In the genomic region with DNA sequence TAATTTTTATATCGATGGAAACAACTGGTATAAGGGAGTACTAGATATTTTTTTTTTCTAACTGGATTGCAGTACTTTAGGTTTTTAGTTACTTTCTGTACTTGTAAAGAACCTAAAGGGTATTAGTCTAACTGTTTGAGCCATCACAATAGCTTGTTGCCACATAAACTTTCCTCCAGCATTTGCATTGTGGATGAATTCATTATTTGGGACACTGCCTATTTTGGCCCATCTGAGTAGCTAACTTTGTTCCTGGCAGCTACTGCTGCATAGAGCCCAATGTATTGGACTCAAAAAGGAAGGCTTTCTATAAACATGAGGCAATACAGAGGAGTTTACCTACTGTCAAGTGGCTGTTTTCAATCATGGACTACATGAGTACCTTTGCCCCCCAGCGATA, we compare ENCODE assay signal across 16 cellular contexts. TPM values are rescaled to one million over a fixed set of nuclear protein-coding genes. Genes with fewer than 3 reads are reported as not detected.
DNase-seq lines count a peak whose midpoint lies in the region; ATAC-seq and TF ChIP-seq lines count a peak whose summit lies in the region.
"Had no signal": no experiment of that assay in that cellular context is flagged by ENCODE, and none has a peak within 500 bp of the region (broad histone marks: within the 10 kb centered on the region; RNA-seq: fewer than 3 reads in every experiment).

No MANE protein-coding gene starts in this region.

- peak overlapping the region; percentile 44 for H3K4me3 ChIP-seq in HAP-1
- H3K4me3 ChIP-seq in endodermal cell (ENCODE audit: low read length): no peak overlapping the region
- H3K4me3 ChIP-seq: BLaER1, ovary had no signal

- H3K9me3 Mint-ChIP-seq in osteocyte (ENCODE audit: unreplicated experiment) (no peaks in the 10 kb centered on the region), endodermal cell (no peaks in the 10 kb centered on the region)

- no peak for TF ChIP-seq CTCF in osteocyte (IDR thresholded peaks at IDR 0.05)
- TF ChIP-seq CTCF in endodermal cell (conservative IDR thresholded peaks at IDR 0.05): no peak

- H3K9me3 ChIP-seq in HAP-1 (no peaks in the 10 kb centered on the region), endodermal cell (ENCODE audit: control insufficient read depth, low read length) (no peaks in the 10 kb centered on the region)
- H3K9me3 ChIP-seq: ovary had no signal

- H3K4me1 Mint-ChIP-seq in osteocyte (ENCODE audit: unreplicated experiment) (peaks cover 25% of the 10 kb centered on the region), endodermal cell (peaks cover 9% of the 10 kb centered on the region)

- H3K27me3 Mint-ChIP-seq in osteocyte (ENCODE audit: unreplicated experiment) (no peaks in the 10 kb centered on the region), endodermal cell (ENCODE audit: insufficient read depth) (peaks cover 35% of the 10 kb centered on the region)

- peak overlapping the region; percentile 88 for H3K27ac Mint-ChIP-seq in osteocyte (ENCODE audit: unreplicated experiment)
- no peak overlapping the region for H3K27ac Mint-ChIP-seq in endodermal cell
- H3K27ac Mint-ChIP-seq: activated CD8-positive, alpha-beta T cell treated with anti-CD3 and anti-CD28 coated beads, Interleukin-2, amount 10 ng/mL, durations not matched to agents 7 days and 5 days; activated T-cell treated with anti-CD3 and anti-CD28 coated beads, Interleukin-2, amount 50 U/mL, for 72 hours had no signal

- no peak for ATAC-seq in Right ventricle myocardium superior (ENCODE audit: poor library complexity)
- ATAC-seq: activated CD8-positive, alpha-beta T cell treated with anti-CD3 and anti-CD28 coated beads, Interleukin-2, amount 10 ng/mL, durations not matched to agents 7 days and 5 days; activated T-cell treated with anti-CD3 and anti-CD28 coated beads, Interleukin-2, amount 50 U/mL, for 72 hours had no signal

- 98 to 100% methylated on average over 1 to 2 of the region's 2 CpGs for WGBS in endodermal cell (ENCODE audit: insufficient coverage in 1 of 2, insufficient read length in 1 of 2), 2 experiments

- H3K27me3 ChIP-seq in HAP-1 (ENCODE audit: low read depth) (no peaks in the 10 kb centered on the region), endodermal cell (ENCODE audit: control insufficient read depth, insufficient read depth, low read length, poor library complexity, severe bottlenecking) (peaks cover 30% of the 10 kb centered on the region)
- H3K27me3 ChIP-seq: ovary had no signal

- in situ Hi-C loops in HAP-1 (cut with MboI; ENCODE audit: low sequenced_read_pairs): no loop called here

- H3K27ac ChIP-seq in endodermal cell (ENCODE audit: low read depth, low read length): no peak overlapping the region
- H3K27ac ChIP-seq: BLaER1, ovary had no signal

- H3K4me1 ChIP-seq in HAP-1: peaks cover 14% of the 10 kb centered on the region
- H3K4me1 ChIP-seq in endodermal cell (ENCODE audit: control insufficient read depth, insufficient read depth, low read length): no peaks in the 10 kb centered on the region

- H3K4me3 Mint-ChIP-seq in osteocyte (ENCODE audit: unreplicated experiment): peak overlapping the region; percentile 95
- no peak overlapping the region for H3K4me3 Mint-ChIP-seq in endodermal cell
- H3K4me3 Mint-ChIP-seq: activated CD8-positive, alpha-beta T cell treated with anti-CD3 and anti-CD28 coated beads, Interleukin-2, amount 10 ng/mL, durations not matched to agents 7 days and 5 days; activated T-cell treated with anti-CD3 and anti-CD28 coated beads, Interleukin-2, amount 50 U/mL, for 72 hours had no signal

- H3K36me3 Mint-ChIP-seq in osteocyte (ENCODE audit: unreplicated experiment) (no peaks in the 10 kb centered on the region), endodermal cell (ENCODE audit: low read depth) (no peaks in the 10 kb centered on the region)

- intact Hi-C loops in Right ventricle myocardium superior (cut with DNase I): loop anchor here (10.0 kb wide), 1 partner anchor 1603 kb away; no protein-coding TSS in a partner anchor

- H3K36me3 ChIP-seq in HAP-1 (replicated peaks) (no peaks in the 10 kb centered on the region), endodermal cell (ENCODE audit: control insufficient read depth, insufficient read depth, low read length) (no peaks in the 10 kb centered on the region)
- H3K36me3 ChIP-seq: BLaER1, ovary had no signal

- H3K9ac ChIP-seq in endodermal cell (ENCODE audit: extremely low read depth, low read length, poor library complexity, severe bottlenecking): no peak overlapping the region
- H3K9ac ChIP-seq: BLaER1 had no signal

- peak; percentile 19 to 63 for DNase-seq in HAP-1 (ENCODE audit: low spot score in 2 of 2)
- peak; percentile 52 for DNase-seq in NCI-H748 (lab: John Stamatoyannopoulos, UW; ENCODE audit: unreplicated experiment)
- peak; percentile 6 for DNase-seq in fibroblast of gingiva (ENCODE audit: low read depth)
- no peak for DNase-seq in osteocyte (ENCODE audit: extremely low spot score, unreplicated experiment)
- no peak for DNase-seq in activated effector memory CD4-positive, alpha-beta T cell treated with Interleukin-2 at 50 U/mL for 16 hours
- no peak for DNase-seq in Right ventricle myocardium superior
- DNase-seq in endodermal cell: no peak
- DNase-seq: activated CD8-positive, alpha-beta T cell treated with anti-CD3 and anti-CD28 coated beads, Interleukin-2, amount 10 ng/mL, durations not matched to agents 7 days and 5 days; activated T-cell treated with anti-CD3 and anti-CD28 coated beads, Interleukin-2, amount 50 U/mL, for 72 hours; MM.1S; NCI-H1930; NCI-H526 treated with DMSO at 0.1 percent for 48 hours; stimulated activated CD4-positive, alpha-beta T cell treated with anti-CD3 and anti-CD28 coated beads, Interleukin-4, amount 100 ng/mL, for 1 hour; SW 1271 had no signal

RNA-seq across cellular contexts. Expression of a gene that starts 1.9 kb away (rescaled TPM):
- total RNA-seq in osteocyte (18.4 and 19.0 TPM in 2 replicates), Right ventricle myocardium superior (0.11 TPM), endodermal cell (1 to 10 TPM; 2.5 to 2.9 TPM)
- 23.3 TPM for polyA plus RNA-seq in endodermal cell (2013, experiment 1 of 2)
- 21.1 TPM for polyA plus RNA-seq in endodermal cell (2013, experiment 2 of 2)
- total RNA-seq: activated CD8-positive, alpha-beta T cell treated with anti-CD3 and anti-CD28 coated beads, Interleukin-2, amount 10 ng/mL, durations not matched to agents 7 days and 5 days; activated T-cell treated with anti-CD3 and anti-CD28 coated beads, Interleukin-2, amount 50 U/mL, for 72 hours had no signal

Comparison
In these comparisons a context has a peak if more than half of its experiments do, and no peak if none do; other contexts are left out.
1. DNase-seq: peak in HAP-1 (2 of 2), NCI-H748 (single experiment) and fibroblast of gingiva (single experiment); none in osteocyte (single experiment), activated effector memory CD4-positive, alpha-beta T cell treated with Interleukin-2 at 50 U/mL for 16 hours (single experiment), Right ventricle myocardium superior (single experiment) and endodermal cell (single experiment).